10 cellular contexts compared by ENCODE assay signal in genomic region chr4:82201805-82202636, GRCh38.
DNase-seq lines count a peak whose midpoint lies in the region; ATAC-seq and TF ChIP-seq lines count a peak whose summit lies in the region.
"Had no signal": no experiment of that assay in that cellular context is flagged by ENCODE, and none has a peak within 500 bp of the region (broad histone marks: within the 10 kb centered on the region; RNA-seq: fewer than 3 reads in every experiment).

No MANE protein-coding gene starts in this region.

- no peak overlapping the region for H3K27ac ChIP-seq in uterus
- H3K27ac ChIP-seq: BLaER1 had no signal

- H3K36me3 ChIP-seq in uterus = no peaks in the 10 kb centered on the region
- H3K36me3 ChIP-seq: BLaER1 had no signal

- peak; percentile 50 to 59 for ATAC-seq in activated naive CD4-positive, alpha-beta T cell treated with anti-CD3 and anti-CD28 coated beads, Interleukin-2, amount 50 U/mL, for 72 hours

- no peak overlapping the region for H3K4me3 ChIP-seq in uterus
- H3K4me3 ChIP-seq: BLaER1 had no signal

- peak in 1 of 4 experiments; percentile 24 for TF ChIP-seq CTCF in uterus (IDR thresholded peaks at IDR 0.05)

- peak; percentile 11 to 65 for DNase-seq in NCI-H526 (lab: John Stamatoyannopoulos, UW)
- no peak for DNase-seq in NCI-H526 treated with DMSO at 0.1 percent for 48 hours (lab: John Stamatoyannopoulos, UW)
- DNase-seq in KBM-7 = peak; percentile 58
- DNase-seq in OCI-M2 (lab: John Stamatoyannopoulos, UW; ENCODE audit: unreplicated experiment) = peak; percentile 47
- peak in 1 of 2 donors; percentile 51 for DNase-seq in activated naive CD4-positive, alpha-beta T cell treated with anti-CD3 and anti-CD28 coated beads, Interleukin-2, amount 50 U/mL, for 72 hours (ENCODE audit: low spot score in 2 of 2)
- DNase-seq in iPS-NIHi7 (ENCODE audit: extremely low spot score) = peak; percentile 48
- DNase-seq in stimulated activated CD4-positive, alpha-beta T cell treated with anti-CD3 and anti-CD28 coated beads, Interleukin-4, amount 100 ng/mL, for 4 hours = peak; percentile 7 to 20
- no peak for DNase-seq in uterus

- H3K9me3 ChIP-seq in uterus = no peaks in the 10 kb centered on the region

- no peak overlapping the region for H3K27ac Mint-ChIP-seq in activated naive CD4-positive, alpha-beta T cell treated with anti-CD3 and anti-CD28 coated beads, Interleukin-2, amount 50 U/mL, for 72 hours

- no peaks in the 10 kb centered on the region for H3K9me3 Mint-ChIP-seq in activated naive CD4-positive, alpha-beta T cell treated with anti-CD3 and anti-CD28 coated beads, Interleukin-2, amount 50 U/mL, for 72 hours
- H3K9me3 Mint-ChIP-seq: central memory CD8-positive, alpha-beta T cell had no signal

- intact Hi-C loops in uterus (cut with DNase I; ENCODE audit: low total_unique reads) = no loop called here

- in situ Hi-C loops in KBM-7 (cut with MboI; ENCODE audit: low pct_unique_long_range_greater_than_20kb, low sequenced_read_pairs) = no loop called here

- no peaks in the 10 kb centered on the region for H3K27me3 ChIP-seq in uterus
- H3K27me3 ChIP-seq: BLaER1 had no signal

- no peak for TF ChIP-seq POLR2A in uterus (IDR thresholded peaks at IDR 0.05)

- no peaks in the 10 kb centered on the region for H3K4me1 ChIP-seq in uterus
- H3K4me1 ChIP-seq: BLaER1 had no signal

- no peaks in the 10 kb centered on the region for H3K36me3 Mint-ChIP-seq in activated naive CD4-positive, alpha-beta T cell treated with anti-CD3 and anti-CD28 coated beads, Interleukin-2, amount 50 U/mL, for 72 hours

Comparison
In these comparisons a context has a peak if more than half of its experiments do, and no peak if none do; other contexts are left out.
1. DNase-seq: peak in NCI-H526 (2 of 2), KBM-7 (single experiment), OCI-M2 (single experiment), iPS-NIHi7 (single experiment) and stimulated activated CD4-positive, alpha-beta T cell treated with anti-CD3 and anti-CD28 coated beads, Interleukin-4, amount 100 ng/mL, for 4 hours (2 of 2); none in NCI-H526 treated with DMSO at 0.1 percent for 48 hours (single experiment) and uterus (0 of 2).